In genomic region chr17:20208717-20209116, GRCh38 we compare ENCODE assay signal across 15 cellular contexts.
A peak's percentile ranks its signal among the peaks of the same experiment; 100 is the strongest.
DNase-seq lines count a peak whose midpoint lies in the region; ATAC-seq and TF ChIP-seq lines count a peak whose summit lies in the region.
"Had no signal": no experiment of that assay in that cellular context is flagged by ENCODE, and none has a peak within 500 bp of the region (broad histone marks: within the 10 kb centered on the region; RNA-seq: fewer than 3 reads in every experiment).

No MANE protein-coding gene starts in this region.

- no peak overlapping the region for H2BK12ac ChIP-seq in H9 (ENCODE audit: insufficient read length, low read depth, low read length)

- H3K4me3 Mint-ChIP-seq in H9 = no peak overlapping the region
- H3K4me3 Mint-ChIP-seq in naive thymus-derived CD8-positive, alpha-beta T cell = no peak overlapping the region
- H3K4me3 Mint-ChIP-seq in activated CD8-positive, alpha-beta T cell treated with anti-CD3 and anti-CD28 coated beads for 36 hours = no peak overlapping the region
- H3K4me3 Mint-ChIP-seq: CD4-positive, alpha-beta memory T cell had no signal

- H3K79me1 ChIP-seq in H9 (ENCODE audit: insufficient read depth, low read depth, low read length, poor library complexity, severe bottlenecking) = peaks cover 6% of the 10 kb centered on the region

- no peak overlapping the region for H3K18ac ChIP-seq in H9 (ENCODE audit: insufficient read length, low read depth, low read length)

- no peak overlapping the region for H2BK20ac ChIP-seq in H9 (ENCODE audit: low read depth, low read length, poor library complexity, severe bottlenecking)

- H3K27me3 Mint-ChIP-seq in H9 (ENCODE audit: low read depth) = no peaks in the 10 kb centered on the region; the same call in 1 of the 2 replicates
- no peaks in the 10 kb centered on the region for H3K27me3 Mint-ChIP-seq in naive thymus-derived CD8-positive, alpha-beta T cell
- H3K27me3 Mint-ChIP-seq in activated CD8-positive, alpha-beta T cell treated with anti-CD3 and anti-CD28 coated beads for 36 hours = no peaks in the 10 kb centered on the region
- H3K27me3 Mint-ChIP-seq: CD4-positive, alpha-beta memory T cell had no signal

- H4K8ac ChIP-seq in H9 (replicated peaks; ENCODE audit: insufficient read length, low read depth, low read length) = no peak overlapping the region

- no peak overlapping the region for H2BK15ac ChIP-seq in H9 (ENCODE audit: low read depth, low read length)

- H2AFZ ChIP-seq in H9 (ENCODE audit: low read length) = no peak overlapping the region
- H2AFZ ChIP-seq in SK-N-SH (ENCODE audit: low read depth) = no peak overlapping the region

- H3K36me3 Mint-ChIP-seq in H9 (ENCODE audit: insufficient read depth in 1 of 3, low read depth in 3 of 3) = peaks cover 27 to 37% (median 31%) of the 10 kb centered on the region in 3 experiments
- peaks cover 2 to 5% (median 3%) of the 10 kb centered on the region in 3 donors for H3K36me3 Mint-ChIP-seq in naive thymus-derived CD8-positive, alpha-beta T cell
- no peaks in the 10 kb centered on the region for H3K36me3 Mint-ChIP-seq in activated CD8-positive, alpha-beta T cell treated with anti-CD3 and anti-CD28 coated beads for 36 hours (ENCODE audit: low read depth)

- no peak overlapping the region for H3K23ac ChIP-seq in H9 (ENCODE audit: insufficient read length, low read depth, low read length)

- intact Hi-C loops in ovary (cut with DNase I) = no loop called here
- intact Hi-C loops in activated CD8-positive, alpha-beta T cell treated with anti-CD3 and anti-CD28 coated beads for 36 hours (cut with micrococcal nuclease) = no loop called here

- no peak for TF ChIP-seq POLR2A in ovary (IDR thresholded peaks at IDR 0.05)

- H3T11ph ChIP-seq in H9 (ENCODE audit: low read length) = no peak overlapping the region

- H4K20me1 ChIP-seq in H9 (ENCODE audit: control insufficient read depth, insufficient read depth, insufficient read length) = no peaks in the 10 kb centered on the region
- no peaks in the 10 kb centered on the region for H4K20me1 ChIP-seq in SK-N-SH (ENCODE audit: insufficient read depth)

- no peak overlapping the region for H4K91ac ChIP-seq in H9 (ENCODE audit: insufficient read length, low read depth, low read length)

- H3K27ac ChIP-seq in H9 (ENCODE audit: insufficient read length, low read depth, low read length) (no peak overlapping the region), ovary (peak overlapping the region in 1 of 2 donors; percentile 80), SK-N-SH (ENCODE audit: low read depth in 2 of 2, low read length in 1 of 2) (no peak overlapping the region)
- H3K27ac ChIP-seq: C4-2B had no signal

- no peaks in the 10 kb centered on the region for H3K9me2 ChIP-seq in SK-N-SH

- peaks cover under 1% of the 10 kb centered on the region; the same call in 1 of the 2 replicates for H3K79me2 ChIP-seq in H9 (ENCODE audit: insufficient read depth, low read length)
- no peaks in the 10 kb centered on the region for H3K79me2 ChIP-seq in SK-N-SH (ENCODE audit: insufficient read depth)

- H3K27me3 ChIP-seq in H9 (ENCODE audit: insufficient read depth, low read length) (no peaks in the 10 kb centered on the region), ovary (no peaks in the 10 kb centered on the region), SK-N-SH (ENCODE audit: insufficient read depth) (no peaks in the 10 kb centered on the region)

- DNase-seq in H9 (no peak), astrocyte of the hippocampus (ENCODE audit: low read depth, low spot score) (peak; percentile 33), ovary (peak; percentile 68 to 82 (median 71)), SK-N-SH (no peak)
- DNase-seq in naive thymus-derived CD8-positive, alpha-beta T cell = no peak
- DNase-seq in activated CD8-positive, alpha-beta T cell treated with anti-CD3 and anti-CD28 coated beads for 36 hours = no peak
- DNase-seq: AML-193; CD4-positive, alpha-beta memory T cell; DMS153; DMS79; GDM1; GOT3; H7 had no signal

- ATAC-seq in naive thymus-derived CD8-positive, alpha-beta T cell = no peak
- ATAC-seq in HG03139 (IDR thresholded peaks at IDR 0.05; ENCODE audit: unreplicated experiment) = no peak
- no peak for ATAC-seq in activated CD8-positive, alpha-beta T cell treated with anti-CD3 and anti-CD28 coated beads for 36 hours

- no peak overlapping the region for H2AK5ac ChIP-seq in H9 (ENCODE audit: insufficient read length, low read length)

- CTCF ChIA-PET in SK-N-SH (lab: Yijun Ruan, JAX) = no interaction called here
- CTCF ChIA-PET in activated CD8-positive, alpha-beta T cell treated with anti-CD3 and anti-CD28 coated beads for 36 hours (lab: Charles Lee) = interaction anchor here (1.1 to 1.7 kb wide), 3 partner anchors 14 to 216 kb away, joined by 3 to 9 read pairs (median 3); no protein-coding TSS in a partner anchor

- WGBS in H9 (ENCODE audit: extremely low coverage, insufficient read length, low lambda C conversion rate) = no CpG with 5 or more reads among the region's 3 CpGs
- WGBS in ovary, 3 donors = 7 to 23% (median 12%) methylated on average over 3 of the region's 3 CpGs
- WGBS in SK-N-SH (ENCODE audit: low lambda C conversion rate) = 88% methylated on average over 3 of the region's 3 CpGs

- H4K5ac ChIP-seq in H9 (ENCODE audit: insufficient read length, low read depth, low read length) = no peak overlapping the region

- TF ChIP-seq EP300 in ovary (IDR thresholded peaks at IDR 0.05) = no peak
- no peak for TF ChIP-seq EP300 in SK-N-SH (IDR thresholded peaks at IDR 0.05; ENCODE audit: borderline replicate concordance in 1 of 2, low read depth in 1 of 2, low read length in 1 of 2)

- POLR2A ChIA-PET in naive thymus-derived CD8-positive, alpha-beta T cell (lab: Charles Lee) = interaction anchor here (0.6 kb wide), 1 partner anchor 199 kb away, joined by 3 read pairs; no protein-coding TSS in a partner anchor
- POLR2A ChIA-PET in SK-N-SH (lab: Yijun Ruan, JAX) = no interaction called here
- POLR2A ChIA-PET in activated CD8-positive, alpha-beta T cell treated with anti-CD3 and anti-CD28 coated beads for 36 hours (lab: Charles Lee) = no interaction called here

- H3K4me1 ChIP-seq in H9 (ENCODE audit: insufficient read depth, low read length) = peaks cover 11% of the 10 kb centered on the region
- peaks cover 8% of the 10 kb centered on the region for H3K4me1 ChIP-seq in ovary (ENCODE audit: insufficient read depth)
- H3K4me1 ChIP-seq in SK-N-SH (ENCODE audit: control insufficient read depth in 1 of 2, insufficient read depth in 2 of 2, low read depth in 1 of 2, low read length in 1 of 2) = peaks cover 0 to 6% of the 10 kb centered on the region in 2 experiments; a peak in 2 of 4 replicates

- H2BK5ac ChIP-seq in H9 (ENCODE audit: insufficient read length, low read length) = no peak overlapping the region

- peaks cover 0 to 9% of the 10 kb centered on the region in 2 experiments; a peak in 2 of 5 replicates for H3K9me3 Mint-ChIP-seq in H9
- H3K9me3 Mint-ChIP-seq in naive thymus-derived CD8-positive, alpha-beta T cell = peaks cover 0 to 5% (median 0%) of the 10 kb centered on the region in 9 donors
- H3K9me3 Mint-ChIP-seq in activated CD8-positive, alpha-beta T cell treated with anti-CD3 and anti-CD28 coated beads for 36 hours = no peaks in the 10 kb centered on the region

- H3K14ac ChIP-seq in H9 (ENCODE audit: insufficient read depth, low read length) = no peak overlapping the region

- H3K9me3 ChIP-seq in H9 (ENCODE audit: control insufficient read depth, low read depth, low read length) = peaks cover 7% of the 10 kb centered on the region
- no peaks in the 10 kb centered on the region for H3K9me3 ChIP-seq in ovary
- no peaks in the 10 kb centered on the region for H3K9me3 ChIP-seq in SK-N-SH

- TF ChIP-seq CTCF in H9 (conservative IDR thresholded peaks at IDR 0.05) (0 out of 3 replicates have a peak, but pooled peaks have one; percentile 18), ovary (IDR thresholded peaks at IDR 0.05) (no peak), SK-N-SH (IDR thresholded peaks at IDR 0.05) (no peak)
- TF ChIP-seq CTCF in activated CD8-positive, alpha-beta T cell treated with anti-CD3 and anti-CD28 coated beads for 36 hours (IDR thresholded peaks at IDR 0.05) = no peak

- no peak for TF ChIP-seq RAD21 in SK-N-SH (IDR thresholded peaks at IDR 0.05; ENCODE audit: low read length)

- H3K9ac ChIP-seq in H9 (ENCODE audit: extremely low read depth, insufficient read length, low read length) (no peak overlapping the region), SK-N-SH (no peak overlapping the region)

- no peak overlapping the region for H3K4ac ChIP-seq in H9 (ENCODE audit: low read depth, low read length)

- peak overlapping the region in 1 of 3 experiments; percentile 50; a peak in 1 of 7 replicates for H3K27ac Mint-ChIP-seq in H9
- H3K27ac Mint-ChIP-seq in naive thymus-derived CD8-positive, alpha-beta T cell = no peak overlapping the region
- no peak overlapping the region for H3K27ac Mint-ChIP-seq in activated CD8-positive, alpha-beta T cell treated with anti-CD3 and anti-CD28 coated beads for 36 hours

- H3K4me1 Mint-ChIP-seq in H9 = peaks cover 38 to 47% of the 10 kb centered on the region in 2 experiments
- peaks cover 13 to 32% (median 25%) of the 10 kb centered on the region in 4 donors for H3K4me1 Mint-ChIP-seq in naive thymus-derived CD8-positive, alpha-beta T cell
- H3K4me1 Mint-ChIP-seq in activated CD8-positive, alpha-beta T cell treated with anti-CD3 and anti-CD28 coated beads for 36 hours (ENCODE audit: low read depth) = peaks cover 24% of the 10 kb centered on the region

- H3K4me2 ChIP-seq in H9 (ENCODE audit: insufficient read depth, insufficient read length, low read length) = no peak overlapping the region
- H3K4me2 ChIP-seq in SK-N-SH = no peak overlapping the region

- peaks cover 21% of the 10 kb centered on the region for H3F3A ChIP-seq in SK-N-SH (replicated peaks; ENCODE audit: insufficient read depth)

- H3K23me2 ChIP-seq in H9 (ENCODE audit: insufficient read length, low read depth, low read length, poor library complexity, severe bottlenecking) = no peaks in the 10 kb centered on the region

- no peak overlapping the region for H3K56ac ChIP-seq in H9 (ENCODE audit: insufficient read length, low read depth, low read length)

- no peaks in the 10 kb centered on the region for H3K36me3 ChIP-seq in ovary
- no peaks in the 10 kb centered on the region for H3K36me3 ChIP-seq in SK-N-SH (replicated peaks in 1 of 2; ENCODE audit: control insufficient read depth in 1 of 2, insufficient read depth in 2 of 2, low read length in 1 of 2)

- H3K4me3 ChIP-seq in ovary (no peak overlapping the region), SK-N-SH (ENCODE audit: low read depth in 2 of 2, low read length in 1 of 2) (no peak overlapping the region)

- H2BK120ac ChIP-seq in H9 (ENCODE audit: low read depth, low read length, poor library complexity, severe bottlenecking) = no peak overlapping the region

TF ChIP-seq in SK-N-SH, 30 proteins besides CTCF, POLR2A, EP300 and RAD21 (continues in another document):
- TF ChIP-seq RFX5 (IDR thresholded peaks at IDR 0.05; ENCODE audit: low read length) = no peak
- TF ChIP-seq USF1 (IDR thresholded peaks at IDR 0.05; ENCODE audit: borderline replicate concordance, low read depth) = no peak

Comparison
In these comparisons a context has a peak if more than half of its experiments do, and no peak if none do; other contexts are left out.
1. DNase-seq: peak in astrocyte of the hippocampus (single experiment) and ovary (5 of 5); none in H9 (single experiment), naive thymus-derived CD8-positive, alpha-beta T cell (0 of 10), SK-N-SH (single experiment) and activated CD8-positive, alpha-beta T cell treated with anti-CD3 and anti-CD28 coated beads for 36 hours (single experiment).